In genomic region chr4:88814043-88814617, GRCh38 we compare ENCODE assay signal across 1 cellular context.
TF ChIP-seq lines count a peak whose summit lies in the region.

No MANE protein-coding gene starts in this region.

TF ChIP-seq in GM23338, 12 proteins besides CTCF, POLR2A, EP300 and RAD21 (continued from another document):
- TF ChIP-seq ZNF462 (CRISPR knock-in tag; IDR thresholded peaks at IDR 0.05) (no peak), JUNB (IDR thresholded peaks at IDR 0.05; ENCODE audit: unreplicated experiment) (no peak), ETS1 (IDR thresholded peaks at IDR 0.05) (no peak), REST (IDR thresholded peaks at IDR 0.05; ENCODE audit: unreplicated experiment) (no peak), ZNF114 (CRISPR knock-in tag; IDR thresholded peaks at IDR 0.05) (no peak), ZNF331 (CRISPR knock-in tag; IDR thresholded peaks at IDR 0.05; ENCODE audit: low read depth) (no peak), CREB1 (CRISPR knock-in tag; IDR thresholded peaks at IDR 0.05; ENCODE audit: low read depth) (no peak), STAT1 (IDR thresholded peaks at IDR 0.05; ENCODE audit: unreplicated experiment) (no peak), EZH2 (IDR thresholded peaks at IDR 0.05; ENCODE audit: low read depth, unreplicated experiment) (no peak), POLR2AphosphoS5 (IDR thresholded peaks at IDR 0.05; ENCODE audit: low read depth) (no peak), NANOG (IDR thresholded peaks at IDR 0.05; ENCODE audit: borderline replicate concordance) (no peak)
